Comparison of ENCODE assay signal across 14 cellular contexts in the genomic region with DNA sequence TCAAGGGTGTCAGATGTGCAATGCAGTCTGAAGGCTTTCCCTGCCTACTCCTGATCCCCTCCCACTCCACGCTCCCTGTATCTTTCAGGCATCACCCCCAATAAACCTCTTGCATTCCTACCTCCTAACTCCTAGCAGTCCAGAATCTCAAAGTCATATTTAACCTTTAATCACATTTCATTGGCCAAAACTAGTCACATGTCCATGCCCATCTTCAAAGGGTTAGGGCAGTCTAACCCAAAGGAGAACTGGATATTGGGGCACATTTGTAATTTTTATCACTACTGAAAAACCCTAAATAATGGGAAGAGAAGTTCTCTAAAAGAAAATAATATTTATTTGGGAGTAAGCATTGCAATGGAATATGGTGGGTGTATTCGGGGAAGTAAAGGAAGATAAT.
"Had no signal": no experiment of that assay in that cellular context is flagged by ENCODE, and none has a peak within 500 bp of the region (broad histone marks: within the 10 kb centered on the region; RNA-seq: fewer than 3 reads in every experiment).

No MANE protein-coding gene starts in this region.

- H3K4me3 ChIP-seq: gastroesophageal sphincter, left lung, sigmoid colon, suprapubic skin, upper lobe of left lung had no signal

- DNase-seq: activated CD4-positive, CD25-positive, alpha-beta regulatory T cell treated with anti-CD3 and anti-CD28 coated beads, Interleukin-2, amount 50 U/mL, for 72 hours; activated gamma-delta T cell; activated T-cell treated with anti-CD3 and anti-CD28 coated beads, Interleukin-2, amount 50 U/mL, for 1 hour; left lung; occipital lobe; sigmoid colon; stimulated activated CD4-positive, alpha-beta T cell treated with anti-CD3 and anti-CD28 coated beads, Interleukin-12 subunit alpha, Interleukin-12 subunit beta, amount 100 ng/mL, for 4 hours; stimulated activated naive CD8-positive, alpha-beta T cell treated with anti-CD3 and anti-CD28 coated beads, Interleukin-15, Interleukin-2, amounts not matched to agents 100 U/mL and 50 U/mL, for 24 hours; upper lobe of left lung had no signal

- H3K27ac ChIP-seq: gastroesophageal sphincter, left lung, sigmoid colon, suprapubic skin, upper lobe of left lung had no signal

- H3K27me3 ChIP-seq: sigmoid colon, suprapubic skin, upper lobe of left lung had no signal

- H3K4me3 Mint-ChIP-seq: nephron had no signal

- H3K27ac Mint-ChIP-seq: nephron had no signal

- H3K36me3 ChIP-seq: gastroesophageal sphincter, left lung, sigmoid colon, suprapubic skin, upper lobe of left lung had no signal

- ATAC-seq: gastroesophageal sphincter; left lung; stimulated activated naive CD8-positive, alpha-beta T cell treated with anti-CD3 and anti-CD28 coated beads, Interleukin-15, Interleukin-2, amounts not matched to agents 100 U/mL and 50 U/mL, for 24 hours had no signal

- FAIRE-seq: colon, keratinocyte had no signal

- H3K9me3 ChIP-seq: gastroesophageal sphincter, left lung, sigmoid colon, suprapubic skin, upper lobe of left lung had no signal

- H3K9me3 Mint-ChIP-seq: nephron had no signal
